Comparison of ENCODE assay signal across 9 cellular contexts in genomic region chr2:193963472-193964119, GRCh38.
DNase-seq lines count a peak whose midpoint lies in the region; ATAC-seq, FAIRE-seq and TF ChIP-seq lines count a peak whose summit lies in the region.
"Had no signal": no experiment of that assay in that cellular context is flagged by ENCODE, and none has a peak within 500 bp of the region (broad histone marks: within the 10 kb centered on the region; RNA-seq: fewer than 3 reads in every experiment).

No MANE protein-coding gene starts in this region.

- H3K4me3 ChIP-seq in pancreas: no peak overlapping the region

- H3K9me3 Mint-ChIP-seq in activated naive CD8-positive, alpha-beta T cell treated with anti-CD3 and anti-CD28 coated beads for 36 hours: no peaks in the 10 kb centered on the region
- H3K9me3 Mint-ChIP-seq: activated naive CD8-positive, alpha-beta T cell treated with anti-CD3 and anti-CD28 coated beads, Interleukin-2, amount 10 ng/mL, durations not matched to agents 7 days and 5 days had no signal

- no peaks in the 10 kb centered on the region for H3K9me3 ChIP-seq in pancreas

- DNase-seq in NCI-H524 (lab: John Stamatoyannopoulos, UW): peak; percentile 24 to 31
- DNase-seq in NCI-H524 treated with DMSO at 0.1 percent for 48 hours (lab: John Stamatoyannopoulos, UW): no peak
- peak; percentile 56 for DNase-seq in RKO (ENCODE audit: low spot score)
- DNase-seq in glomerular visceral epithelial cell (ENCODE audit: extremely low spot score): peak; percentile 42
- DNase-seq in activated naive CD8-positive, alpha-beta T cell treated with anti-CD3 and anti-CD28 coated beads for 36 hours: no peak
- no peak for DNase-seq in pancreas
- DNase-seq: activated naive CD8-positive, alpha-beta T cell treated with anti-CD3 and anti-CD28 coated beads, Interleukin-2, amount 10 ng/mL, durations not matched to agents 7 days and 5 days had no signal

- 30 to 32% methylated on average over 4 of the region's 4 CpGs for WGBS in pancreas, 2 donors

- no peak for FAIRE-seq in pancreas (lab: Jason Lieb, UNC)

- intact Hi-C loops in pancreas (cut with DNase I): no loop called here

- no peaks in the 10 kb centered on the region for H3K4me1 Mint-ChIP-seq in activated naive CD8-positive, alpha-beta T cell treated with anti-CD3 and anti-CD28 coated beads for 36 hours
- H3K4me1 Mint-ChIP-seq: activated naive CD8-positive, alpha-beta T cell treated with anti-CD3 and anti-CD28 coated beads, Interleukin-2, amount 10 ng/mL, durations not matched to agents 7 days and 5 days had no signal

- H3K36me3 Mint-ChIP-seq in activated naive CD8-positive, alpha-beta T cell treated with anti-CD3 and anti-CD28 coated beads for 36 hours: no peaks in the 10 kb centered on the region
- H3K36me3 Mint-ChIP-seq: activated naive CD8-positive, alpha-beta T cell treated with anti-CD3 and anti-CD28 coated beads, Interleukin-2, amount 10 ng/mL, durations not matched to agents 7 days and 5 days had no signal

- peak; percentile 70 for ATAC-seq in HG02884 (IDR thresholded peaks at IDR 0.05; ENCODE audit: unreplicated experiment)
- ATAC-seq in GM19452 (IDR thresholded peaks at IDR 0.05; ENCODE audit: unreplicated experiment): no peak
- no peak for ATAC-seq in pancreas

- no peak overlapping the region for H3K4me3 Mint-ChIP-seq in activated naive CD8-positive, alpha-beta T cell treated with anti-CD3 and anti-CD28 coated beads for 36 hours
- H3K4me3 Mint-ChIP-seq: activated naive CD8-positive, alpha-beta T cell treated with anti-CD3 and anti-CD28 coated beads, Interleukin-2, amount 10 ng/mL, durations not matched to agents 7 days and 5 days had no signal

- no peak overlapping the region for H3K27ac Mint-ChIP-seq in activated naive CD8-positive, alpha-beta T cell treated with anti-CD3 and anti-CD28 coated beads for 36 hours
- H3K27ac Mint-ChIP-seq: activated naive CD8-positive, alpha-beta T cell treated with anti-CD3 and anti-CD28 coated beads, Interleukin-2, amount 10 ng/mL, durations not matched to agents 7 days and 5 days had no signal

- H3K27me3 Mint-ChIP-seq in activated naive CD8-positive, alpha-beta T cell treated with anti-CD3 and anti-CD28 coated beads for 36 hours: no peaks in the 10 kb centered on the region
- H3K27me3 Mint-ChIP-seq: activated naive CD8-positive, alpha-beta T cell treated with anti-CD3 and anti-CD28 coated beads, Interleukin-2, amount 10 ng/mL, durations not matched to agents 7 days and 5 days had no signal

- H3K36me3 ChIP-seq in pancreas: no peaks in the 10 kb centered on the region

- no peaks in the 10 kb centered on the region for H3K27me3 ChIP-seq in pancreas

- no peak overlapping the region for H3K27ac ChIP-seq in pancreas

- TF ChIP-seq CTCF in pancreas (IDR thresholded peaks at IDR 0.05): no peak

- H3K4me1 ChIP-seq in pancreas: no peaks in the 10 kb centered on the region

Comparison
In these comparisons a context has a peak if more than half of its experiments do, and no peak if none do; other contexts are left out.
1. DNase-seq: peak in NCI-H524 (2 of 2), RKO (single experiment) and glomerular visceral epithelial cell (single experiment); none in NCI-H524 treated with DMSO at 0.1 percent for 48 hours (single experiment), activated naive CD8-positive, alpha-beta T cell treated with anti-CD3 and anti-CD28 coated beads for 36 hours (single experiment) and pancreas (0 of 6).